ENCODE assay signal across 12 cellular contexts in genomic region chr10:24974978-24975377, GRCh38. TPM values are rescaled to one million over a fixed set of nuclear protein-coding genes. Genes with fewer than 3 reads are reported as not detected.
DNase-seq lines count a peak whose midpoint lies in the region; ATAC-seq, FAIRE-seq and TF ChIP-seq lines count a peak whose summit lies in the region.
"Had no signal": no experiment of that assay in that cellular context is flagged by ENCODE, and none has a peak within 500 bp of the region (broad histone marks: within the 10 kb centered on the region; RNA-seq: fewer than 3 reads in every experiment).

No MANE protein-coding gene starts in this region.

- FAIRE-seq in kidney (lab: Jason Lieb, UNC) = no peak

- peak; percentile 78 for DNase-seq in GM03348 (ENCODE audit: low spot score)
- DNase-seq in right atrium auricular region (ENCODE audit: low spot score) = no peak
- DNase-seq in sigmoid colon = peak; percentile 74
- no peak for DNase-seq in kidney
- no peak for DNase-seq in esophagus muscularis mucosa (ENCODE audit: extremely low spot score)
- DNase-seq: activated naive CD4-positive, alpha-beta T cell treated with Interleukin-2 at 50 U/mL for 16 hours; immature natural killer cell; thyroid gland had no signal

- H3K9me3 ChIP-seq in right atrium auricular region (no peaks in the 10 kb centered on the region), sigmoid colon (no peaks in the 10 kb centered on the region), kidney (ENCODE audit: control insufficient read depth in 1 of 2, low read length in 2 of 2) (no peaks in the 10 kb centered on the region), esophagus muscularis mucosa (no peaks in the 10 kb centered on the region)
- H3K9me3 ChIP-seq: thyroid gland had no signal

- no peaks in the 10 kb centered on the region for H3K9me3 Mint-ChIP-seq in brain
- H3K9me3 Mint-ChIP-seq: immature natural killer cell had no signal

- H3K36me3 ChIP-seq in right atrium auricular region = no peaks in the 10 kb centered on the region
- no peaks in the 10 kb centered on the region for H3K36me3 ChIP-seq in sigmoid colon
- no peaks in the 10 kb centered on the region for H3K36me3 ChIP-seq in kidney (ENCODE audit: control insufficient read depth in 1 of 2, insufficient read depth in 2 of 2, low read length in 2 of 2)
- no peaks in the 10 kb centered on the region for H3K36me3 ChIP-seq in esophagus muscularis mucosa
- H3K36me3 ChIP-seq: thyroid gland had no signal

- no peaks in the 10 kb centered on the region for H3K27me3 ChIP-seq in right atrium auricular region
- no peaks in the 10 kb centered on the region for H3K27me3 ChIP-seq in sigmoid colon
- no peaks in the 10 kb centered on the region for H3K27me3 ChIP-seq in esophagus muscularis mucosa
- H3K27me3 ChIP-seq: thyroid gland had no signal

- TF ChIP-seq POLR2A in sigmoid colon (IDR thresholded peaks at IDR 0.05) = no peak
- no peak for TF ChIP-seq POLR2A in esophagus muscularis mucosa (IDR thresholded peaks at IDR 0.05; ENCODE audit: low read depth)

- peaks cover 17% of the 10 kb centered on the region for H3K4me1 Mint-ChIP-seq in brain
- H3K4me1 Mint-ChIP-seq: immature natural killer cell had no signal

- H3K27me3 Mint-ChIP-seq in brain = peaks cover under 1% of the 10 kb centered on the region

- no peak for TF ChIP-seq CTCF in brain (conservative IDR thresholded peaks at IDR 0.05)
- peak in 1 of 2 donors; percentile 19 for TF ChIP-seq CTCF in right atrium auricular region (IDR thresholded peaks at IDR 0.05)
- no peak for TF ChIP-seq CTCF in sigmoid colon (IDR thresholded peaks at IDR 0.05)
- no peak for TF ChIP-seq CTCF in kidney (IDR thresholded peaks at IDR 0.05; ENCODE audit: borderline replicate concordance, extremely low read depth, insufficient read depth)
- no peak for TF ChIP-seq CTCF in esophagus muscularis mucosa (IDR thresholded peaks at IDR 0.05)

- no peak overlapping the region for H3K4me3 Mint-ChIP-seq in brain
- H3K4me3 Mint-ChIP-seq: immature natural killer cell had no signal

- TF ChIP-seq EP300 in sigmoid colon (IDR thresholded peaks at IDR 0.05) (no peak), esophagus muscularis mucosa (IDR thresholded peaks at IDR 0.05) (no peak)

- intact Hi-C loops in sigmoid colon (cut with DNase I) = no loop called here
- intact Hi-C loops in kidney (cut with DNase I) = no loop called here
- intact Hi-C loops in esophagus muscularis mucosa (cut with DNase I) = no loop called here

- ATAC-seq in HG03135 (IDR thresholded peaks at IDR 0.05; ENCODE audit: unreplicated experiment) (no peak), GM21423 (IDR thresholded peaks at IDR 0.05; ENCODE audit: unreplicated experiment) (no peak)

- no peaks in the 10 kb centered on the region for H3K36me3 Mint-ChIP-seq in brain

- H3K9ac ChIP-seq in kidney (ENCODE audit: low read length in 2 of 2) = no peak overlapping the region
- H3K9ac ChIP-seq: parathyroid adenoma had no signal

- WGBS in sigmoid colon, 2 donors = 13 to 53% methylated on average over 2 of the region's 2 CpGs
- WGBS in esophagus muscularis mucosa = 49% methylated on average over 2 of the region's 2 CpGs

- H3K4me3 ChIP-seq in right atrium auricular region (no peak overlapping the region), sigmoid colon (no peak overlapping the region), kidney (ENCODE audit: low read length in 2 of 2) (no peak overlapping the region), esophagus muscularis mucosa (no peak overlapping the region)
- H3K4me3 ChIP-seq: thyroid gland had no signal

- peak overlapping the region in 4 of 5 experiments; percentile 31 to 91 (median 67) for H3K27ac Mint-ChIP-seq in brain
- H3K27ac Mint-ChIP-seq: immature natural killer cell had no signal

- H3K4me1 ChIP-seq in right atrium auricular region = peaks cover 0 to 17% of the 10 kb centered on the region in 2 donors
- H3K4me1 ChIP-seq in sigmoid colon = peaks cover 0 to 7% (median 0%) of the 10 kb centered on the region in 4 donors
- no peaks in the 10 kb centered on the region for H3K4me1 ChIP-seq in kidney (ENCODE audit: control insufficient read depth in 1 of 2, insufficient read depth in 1 of 2, low read depth in 1 of 2, low read length in 2 of 2)
- peaks cover 0 to 5% (median 0%) of the 10 kb centered on the region in 4 donors for H3K4me1 ChIP-seq in esophagus muscularis mucosa
- H3K4me1 ChIP-seq: parathyroid adenoma, thyroid gland had no signal

- H3K27ac ChIP-seq in right atrium auricular region (peak overlapping the region; percentile 3 to 74), sigmoid colon (peak overlapping the region in 2 of 4 donors; percentile 22 to 26), kidney (ENCODE audit: low read depth in 2 of 2, low read length in 2 of 2) (no peak overlapping the region), esophagus muscularis mucosa (replicated peaks in 1 of 4) (no peak overlapping the region)
- H3K27ac ChIP-seq: parathyroid adenoma, thyroid gland had no signal

RNA-seq across cellular contexts. Expression of gene PRTFDC1, which starts 22.6 kb away (rescaled TPM):
- polyA plus RNA-seq in brain (ENCODE audit: insufficient read depth, low read depth, low replicate concordance) (30.7 TPM), sigmoid colon (1 to 10 TPM; 6.0 to 9.6 (median 6.6) TPM), kidney (ENCODE audit: insufficient read depth, low read depth, low replicate concordance) (6.1 TPM)
- total RNA-seq in right atrium auricular region (1 to 10 TPM; 4.0 to 5.6 TPM), sigmoid colon (10 to 100 TPM in 3 of 4 donors, 1 to 10 TPM in 1; 7.7 to 17.2 (median 12.3) TPM), kidney (3.8 TPM), esophagus muscularis mucosa (1 to 10 TPM; 3.0 to 8.3 (median 4.3) TPM)

RNA-seq across cellular contexts. Expression of gene ENKUR, which starts 41.0 kb away (rescaled TPM):
- 1.6 TPM for polyA plus RNA-seq in brain (ENCODE audit: insufficient read depth, low read depth, low replicate concordance)
- not detected for total RNA-seq in right atrium auricular region
- total RNA-seq in sigmoid colon = not detected
- polyA plus RNA-seq in sigmoid colon = under 1 TPM in 2 of 3 donors, not detected in 1; under 0.01 to 0.60 TPM
- total RNA-seq in kidney = 0.41 TPM
- 0.73 TPM for polyA plus RNA-seq in kidney (ENCODE audit: insufficient read depth, low read depth, low replicate concordance)
- total RNA-seq in esophagus muscularis mucosa = under 1 TPM in 1 of 4 donors, not detected in 3; 0.17 TPM

RNA-seq across cellular contexts. Expression of gene THNSL1, which starts 41.4 kb away (rescaled TPM):
- polyA plus RNA-seq in brain (ENCODE audit: insufficient read depth, low read depth, low replicate concordance) (5.3 TPM), sigmoid colon (1 to 10 TPM; 1.2 to 2.1 (median 1.2) TPM), kidney (ENCODE audit: insufficient read depth, low read depth, low replicate concordance) (7.9 TPM)
- total RNA-seq in right atrium auricular region (1 to 10 TPM; 1.1 to 2.1 TPM), sigmoid colon (1 to 10 TPM in 1 of 4 donors, under 1 TPM in 3; 0.36 to 1.9 (median 0.77) TPM), kidney (5.4 TPM), esophagus muscularis mucosa (1 to 10 TPM in 1 of 4 donors, under 1 TPM in 3; 0.65 to 1.1 (median 0.75) TPM)

Comparison
In these comparisons a context has a peak if more than half of its experiments do, and no peak if none do; other contexts are left out.
1. DNase-seq: peak in GM03348 (single experiment) and sigmoid colon (single experiment); none in right atrium auricular region (single experiment), kidney (single experiment) and esophagus muscularis mucosa (single experiment).
2. H3K27ac ChIP-seq: peak in right atrium auricular region (2 of 2); none in kidney (0 of 2) and esophagus muscularis mucosa (0 of 4).